18 cellular contexts compared by ENCODE assay signal in genomic region chr16:80743273-80743672, GRCh38.
"Had no signal": no experiment of that assay in that cellular context is flagged by ENCODE, and none has a peak within 500 bp of the region (broad histone marks: within the 10 kb centered on the region; RNA-seq: fewer than 3 reads in every experiment).

No MANE protein-coding gene starts in this region.

- H3K27ac ChIP-seq: body of pancreas, colonic mucosa, testis, upper lobe of left lung had no signal

- ATAC-seq: body of pancreas, left ventricle myocardium superior, right cardiac atrium had no signal

- H3K27me3 Mint-ChIP-seq: activated naive CD8-positive, alpha-beta T cell; stimulated activated naive CD8-positive, alpha-beta T cell treated with anti-CD3 and anti-CD28 coated beads, Interleukin-15, Interleukin-2, amounts not matched to agents 100 ng/mL and 50 ng/mL, for 24 hours had no signal

- H3K27me3 ChIP-seq: body of pancreas, colonic mucosa, testis, upper lobe of left lung had no signal

- DNase-seq: amniotic stem cell; body of pancreas; caudate nucleus; colonic mucosa; left ventricle myocardium superior; mesenchymal stem cell; nucleus accumbens; right cardiac atrium; small intestine; stimulated activated CD4-positive, alpha-beta T cell treated with anti-CD3 and anti-CD28 coated beads, Interleukin-4, amount 100 ng/mL, for 4 hours; stimulated activated CD8-positive, alpha-beta memory T cell treated with anti-CD3 and anti-CD28 coated beads, Interleukin-4, amount 100 ng/mL, for 48 hours; SW 1271; testis; upper lobe of left lung had no signal

- H3K4me3 ChIP-seq: body of pancreas, colonic mucosa, testis, upper lobe of left lung had no signal

- H3K9me3 ChIP-seq: colonic mucosa, testis, upper lobe of left lung had no signal

- H3K36me3 ChIP-seq: colonic mucosa, upper lobe of left lung had no signal

- H3K4me3 Mint-ChIP-seq: activated naive CD8-positive, alpha-beta T cell; nephron; stimulated activated naive CD8-positive, alpha-beta T cell treated with anti-CD3 and anti-CD28 coated beads, Interleukin-15, Interleukin-2, amounts not matched to agents 100 ng/mL and 50 ng/mL, for 24 hours had no signal

- H3K27ac Mint-ChIP-seq: activated naive CD8-positive, alpha-beta T cell; nephron; stimulated activated naive CD8-positive, alpha-beta T cell treated with anti-CD3 and anti-CD28 coated beads, Interleukin-15, Interleukin-2, amounts not matched to agents 100 ng/mL and 50 ng/mL, for 24 hours had no signal

- H3K4me1 ChIP-seq: body of pancreas, colonic mucosa, upper lobe of left lung had no signal

- FAIRE-seq: endothelial cell of umbilical vein, small intestine had no signal
